Comparison of ENCODE assay signal across 22 cellular contexts in the genomic region with DNA sequence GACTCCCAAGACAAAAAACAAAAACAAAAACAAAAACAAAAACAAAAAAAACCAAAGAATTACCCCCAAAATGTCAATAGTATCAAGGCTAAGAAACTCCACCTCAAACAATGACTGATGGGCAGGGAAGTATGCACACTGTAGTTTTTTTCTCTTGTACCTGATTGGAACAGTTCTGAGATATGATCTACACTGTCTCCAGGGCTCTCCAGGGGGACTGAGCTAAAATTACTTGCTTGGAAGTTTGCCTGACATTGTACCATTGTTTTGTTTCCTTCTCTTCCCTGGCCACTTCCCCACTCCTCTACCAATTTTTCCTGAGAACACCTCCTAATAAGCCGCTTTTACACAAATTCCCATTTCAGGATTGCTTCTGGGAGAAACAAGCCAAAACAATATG. TPM values are rescaled to one million over a fixed set of nuclear protein-coding genes. Genes with fewer than 3 reads are reported as not detected.
DNase-seq lines count a peak whose midpoint lies in the region; ATAC-seq, FAIRE-seq and TF ChIP-seq lines count a peak whose summit lies in the region.
"Had no signal": no experiment of that assay in that cellular context is flagged by ENCODE, and none has a peak within 500 bp of the region (broad histone marks: within the 10 kb centered on the region; RNA-seq: fewer than 3 reads in every experiment).

No MANE protein-coding gene starts in this region.

- peak in 3 of 4 donors; percentile 12 to 26 (median 17) for ATAC-seq in pancreas
- ATAC-seq: SK-N-SH treated with all-trans-retinoic acid at 6 μM for 48 hours had no signal

- intact Hi-C loops in Calu3 (cut with micrococcal nuclease; ENCODE audit: unreplicated experiment): loop anchor here (2.0 to 10.0 kb wide), 3 partner anchors 75 to 119 kb away; no protein-coding TSS in a partner anchor
- intact Hi-C loops in pancreas (cut with DNase I): loop anchor here in 1 of 3 donors (10.0 kb wide), 1 partner anchor 141 kb away; no protein-coding TSS in a partner anchor

- in situ Hi-C loops in G401 (cut with HindIII; ENCODE audit: low sequenced_read_pairs): no loop called here

- H3K27ac ChIP-seq in C4-2B (peak overlapping the region; percentile 33), epithelial cell of prostate (peak overlapping the region; percentile 86), pancreas (peak overlapping the region in 3 of 4 donors; percentile 7 to 75 (median 64))
- H3K27ac ChIP-seq: HL-60 had no signal

- CTCF ChIA-PET in Calu3 (lab: Charles Lee): no interaction called here

- H3K27ac Mint-ChIP-seq in Calu3 (ENCODE audit: unreplicated experiment): peak overlapping the region; percentile 96
- H3K27ac Mint-ChIP-seq: GM23338 had no signal

- H3K36me3 Mint-ChIP-seq in Calu3 (ENCODE audit: insufficient read depth, unreplicated experiment): peaks cover 23% of the 10 kb centered on the region

- H3K9me3 Mint-ChIP-seq in Calu3 (ENCODE audit: low read depth, unreplicated experiment): peaks cover 13% of the 10 kb centered on the region
- H3K9me3 Mint-ChIP-seq: GM23338 had no signal

- peaks cover 47 to 65% (median 60%) of the 10 kb centered on the region in 3 donors for H3K4me1 ChIP-seq in pancreas

- H3K9me3 ChIP-seq in pancreas: no peaks in the 10 kb centered on the region

- WGBS in pancreas, 2 donors: 86 to 88% methylated on average over 1 of the region's 1 CpG

- no peaks in the 10 kb centered on the region for H3K27me3 Mint-ChIP-seq in Calu3 (ENCODE audit: unreplicated experiment)

- no peak for TF ChIP-seq CTCF in C4-2B (conservative IDR thresholded peaks at IDR 0.05)
- no peak for TF ChIP-seq CTCF in Calu3 (IDR thresholded peaks at IDR 0.05; ENCODE audit: unreplicated experiment)
- TF ChIP-seq CTCF in pancreas (IDR thresholded peaks at IDR 0.05): no peak

- H3K4me1 Mint-ChIP-seq in Calu3 (ENCODE audit: low read depth, unreplicated experiment): peaks cover 37% of the 10 kb centered on the region

- H3K27me3 ChIP-seq in pancreas: no peaks in the 10 kb centered on the region

- H3K4me3 ChIP-seq in pancreas: no peak overlapping the region
- H3K4me3 ChIP-seq: GM23338 had no signal

- no peak for FAIRE-seq in pancreas (lab: Jason Lieb, UNC)
- FAIRE-seq: GM12892, GM18507 had no signal

- no peak overlapping the region for H3K4me3 Mint-ChIP-seq in Calu3 (ENCODE audit: low read depth, unreplicated experiment)
- H3K4me3 Mint-ChIP-seq: GM23338 had no signal

- no TSS peak for BruUV-seq in Calu3 (replicated peaks; lab: Mats Ljungman, UMichigan)

- DNase-seq in Calu3: no peak
- no peak for DNase-seq in epithelial cell of prostate (ENCODE audit: low read depth, low spot score)
- DNase-seq in pancreas: no peak
- DNase-seq in cerebellar cortex (ENCODE audit: low spot score): no peak
- no peak for DNase-seq in D341Med (ENCODE audit: low spot score)
- DNase-seq in T1000 (lab: John Stamatoyannopoulos, UW): no peak
- no peak for DNase-seq in G401 (ENCODE audit: low spot score)
- DNase-seq: NCI-H1417 treated with DMSO at 0.1 percent for 48 hours, NCI-H2029 treated with DMSO at 0.1 percent for 48 hours, NCI-H2227 treated with DMSO at 0.1 percent for 48 hours, NCI-H510A treated with DMSO at 0.1 percent for 48 hours, NCI-H774, SIG-M5 had no signal

- no peaks in the 10 kb centered on the region for H3K36me3 ChIP-seq in pancreas

RNA-seq across cellular contexts. Expression of a gene that starts 22.3 kb away (rescaled TPM):
- total RNA-seq in Calu3 (2022): 10.2 and 14.3 TPM in 2 replicates
- total RNA-seq in pancreas: 10 to 100 TPM; 16.5 to 40.0 (median 18.6) TPM
- polyA plus RNA-seq in pancreas: 10 to 100 TPM in 1 of 2 donors, 1 to 10 TPM in 1; 6.0 to 24.9 TPM
- not detected in 2 replicates for total RNA-seq in G401 (2014; rRNA removed; shearing (Covaris generic))
- total RNA-seq: HT1080, M059J, RPMI7951 had no signal

Comparison
In these comparisons a context has a peak if more than half of its experiments do, and no peak if none do; other contexts are left out.
1. H3K27ac ChIP-seq: peak in every context shown above with its lines; median percentile 86 in epithelial cell of prostate; 64 in pancreas; 33 in C4-2B.
2. RNA of a gene that starts 22.3 kb away (total RNA-seq): 16.5 to 40.0 TPM in pancreas and 10.2 to 14.3 TPM in Calu3; not detected in G401; every median in the first group is over 10 times any median in the second.